ENCODE assay signal across 23 cellular contexts in the genomic region with DNA sequence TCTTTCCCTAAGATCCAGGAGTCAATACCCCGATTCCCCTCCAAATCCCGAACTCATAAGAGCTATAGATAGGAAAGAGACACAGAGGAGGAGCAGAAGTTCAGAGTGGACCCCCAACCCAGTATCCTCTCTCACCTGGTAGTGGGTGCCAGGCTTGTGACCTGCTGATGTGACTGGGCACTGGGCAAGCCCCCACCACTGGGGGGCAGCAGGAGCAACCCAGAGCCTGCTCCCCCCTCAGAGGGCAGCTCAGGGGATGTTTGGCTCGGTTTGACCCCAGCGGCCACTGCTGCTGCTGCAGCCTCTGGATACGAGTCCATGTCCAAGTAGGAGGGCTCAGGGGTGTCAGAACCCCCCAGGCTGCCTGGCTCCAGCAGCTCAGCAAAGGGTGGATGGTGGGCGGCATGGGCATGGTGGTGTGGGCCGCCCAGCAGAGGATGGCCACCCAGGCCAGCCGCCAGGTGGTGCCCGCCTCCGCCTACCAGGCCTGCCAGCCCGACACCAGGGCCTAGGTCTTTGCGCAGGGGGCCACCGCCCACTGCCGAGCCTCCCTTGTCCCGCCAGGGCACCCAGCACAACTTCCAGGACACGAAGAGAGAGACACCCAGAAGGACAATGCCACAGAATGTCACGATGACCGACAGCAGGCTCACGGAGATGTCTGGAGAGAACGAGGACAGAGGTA. TPM values are rescaled to one million over a fixed set of nuclear protein-coding genes. Genes with fewer than 3 reads are reported as not detected.
DNase-seq lines count a peak whose midpoint lies in the region; ATAC-seq, FAIRE-seq and TF ChIP-seq lines count a peak whose summit lies in the region.
"Had no signal": no experiment of that assay in that cellular context is flagged by ENCODE, and none has a peak within 500 bp of the region (broad histone marks: within the 10 kb centered on the region; RNA-seq: fewer than 3 reads in every experiment).

No MANE protein-coding gene starts in this region.

- no peak overlapping the region for H3K4me3 Mint-ChIP-seq in H9
- no peak overlapping the region for H3K4me3 Mint-ChIP-seq in activated CD4-positive, alpha-beta T cell treated with anti-CD3 and anti-CD28 coated beads, Interleukin-2, amount 10 ng/mL, durations not matched to agents 7 days and 5 days
- H3K4me3 Mint-ChIP-seq: CD8-positive, alpha-beta memory T cell had no signal

- no peak overlapping the region for H3K23ac ChIP-seq in H9 (ENCODE audit: insufficient read length, low read depth, low read length)

- no peak overlapping the region for H2AFZ ChIP-seq in H9 (ENCODE audit: low read length)
- H2AFZ ChIP-seq in HepG2 (ENCODE audit: low read length) = no peak overlapping the region

- no peak for DNase-seq in A673 (ENCODE audit: low spot score)
- DNase-seq in H9 = no peak
- DNase-seq in SK-MEL-5 (ENCODE audit: low read depth, low spot score) = peak; percentile 30
- no peak for DNase-seq in HepG2 (ENCODE audit: low spot score)
- no peak for DNase-seq in activated CD4-positive, alpha-beta T cell treated with anti-CD3 and anti-CD28 coated beads, Interleukin-2, amount 10 ng/mL, durations not matched to agents 7 days and 5 days
- no peak for DNase-seq in NCI-H2107 (lab: John Stamatoyannopoulos, UW)
- no peak for DNase-seq in NCI-H2227 treated with DMSO at 0.1 percent for 48 hours (lab: John Stamatoyannopoulos, UW)
- DNase-seq: CD8-positive, alpha-beta memory T cell; DMS79; GDM1; HCEC 1CT; KBM-7; NCI-H1092; NCI-H146; NCI-H2081 treated with DMSO at 0.1 percent for 48 hours; NCI-H524; SIG-M5; T-helper 2 cell had no signal

- H3K9me3 Mint-ChIP-seq in H9 = peaks cover 30 to 31% of the 10 kb centered on the region in 2 experiments
- H3K9me3 Mint-ChIP-seq in activated CD4-positive, alpha-beta T cell treated with anti-CD3 and anti-CD28 coated beads, Interleukin-2, amount 10 ng/mL, durations not matched to agents 7 days and 5 days = peaks cover 16% of the 10 kb centered on the region

- H4K5ac ChIP-seq in H9 (ENCODE audit: insufficient read length, low read depth, low read length) = no peak overlapping the region

- CTCF ChIA-PET in A673 (lab: Charles Lee) (no interaction called here), HepG2 (lab: Yijun Ruan, JAX; ENCODE audit: low intra/inter-chr PET ratio, low total read pairs) (no interaction called here)
- CTCF ChIA-PET in activated CD4-positive, alpha-beta T cell treated with anti-CD3 and anti-CD28 coated beads, Interleukin-2, amount 10 ng/mL, durations not matched to agents 7 days and 5 days (lab: Charles Lee) = no interaction called here

- no peak for TF ChIP-seq EP300 in HepG2 (IDR thresholded peaks at IDR 0.05; ENCODE audit: low read depth in 2 of 2, low read length in 2 of 2)
- no peak for TF ChIP-seq EP300 in HepG2 (CRISPR knock-in tag; IDR thresholded peaks at IDR 0.05; ENCODE audit: borderline replicate concordance)

- no peak overlapping the region for H3K14ac ChIP-seq in H9 (ENCODE audit: insufficient read depth, low read length)

- H3T11ph ChIP-seq in H9 (ENCODE audit: low read length) = no peak overlapping the region

- POLR2A ChIA-PET in A673 (lab: Charles Lee; ENCODE audit: low non-redundant PET) (no interaction called here), HepG2 (lab: Yijun Ruan, JAX) (no interaction called here)
- POLR2A ChIA-PET in activated CD4-positive, alpha-beta T cell treated with anti-CD3 and anti-CD28 coated beads, Interleukin-2, amount 10 ng/mL, durations not matched to agents 7 days and 5 days (lab: Charles Lee) = no interaction called here

- H3K4me1 Mint-ChIP-seq in H9 = peaks cover 0 to 6% of the 10 kb centered on the region in 2 experiments; a peak in 1 of 4 replicates
- no peaks in the 10 kb centered on the region for H3K4me1 Mint-ChIP-seq in activated CD4-positive, alpha-beta T cell treated with anti-CD3 and anti-CD28 coated beads, Interleukin-2, amount 10 ng/mL, durations not matched to agents 7 days and 5 days
- H3K4me1 Mint-ChIP-seq: CD8-positive, alpha-beta memory T cell had no signal

- H2BK5ac ChIP-seq in H9 (ENCODE audit: insufficient read length, low read length) = no peak overlapping the region

- no peaks in the 10 kb centered on the region for H4K20me1 ChIP-seq in H9 (ENCODE audit: control insufficient read depth, insufficient read depth, insufficient read length)
- no peaks in the 10 kb centered on the region for H4K20me1 ChIP-seq in HepG2 (ENCODE audit: insufficient read depth, low read length)
- H4K20me1 ChIP-seq: BLaER1 treated with 17β-estradiol and CSF1 and Interleukin-3, amounts not matched to agents 10 nM and 100 nM had no signal

- H3K36me3 ChIP-seq in A673 (ENCODE audit: insufficient read depth, low read length, poor library complexity, severe bottlenecking) (no peaks in the 10 kb centered on the region), HepG2 (replicated peaks in 1 of 2; ENCODE audit: control insufficient read depth in 1 of 2, insufficient read depth in 2 of 2, low read length in 2 of 2) (no peaks in the 10 kb centered on the region)

- H3K4me2 ChIP-seq in H9 (ENCODE audit: insufficient read depth, insufficient read length, low read length) (no peak overlapping the region), HepG2 (ENCODE audit: low read depth, low read length) (no peak overlapping the region)
- H3K4me2 ChIP-seq: BLaER1 treated with 17β-estradiol and CSF1 and Interleukin-3, amounts not matched to agents 10 nM and 100 nM had no signal

- H3K4me1 ChIP-seq in A673 (ENCODE audit: insufficient read depth, low read length, poor library complexity, severe bottlenecking) (no peaks in the 10 kb centered on the region), H9 (ENCODE audit: insufficient read depth, low read length) (no peaks in the 10 kb centered on the region), HepG2 (ENCODE audit: insufficient read depth, low read length) (no peaks in the 10 kb centered on the region; the same call in 1 of the 2 replicates)

- no peaks in the 10 kb centered on the region for H3K79me1 ChIP-seq in H9 (ENCODE audit: insufficient read depth, low read depth, low read length, poor library complexity, severe bottlenecking)

- no peak overlapping the region for H2BK20ac ChIP-seq in H9 (ENCODE audit: low read depth, low read length, poor library complexity, severe bottlenecking)

- peaks cover 47% of the 10 kb centered on the region for H3K27me3 Mint-ChIP-seq in H9 (ENCODE audit: low read depth)
- peaks cover 7% of the 10 kb centered on the region for H3K27me3 Mint-ChIP-seq in activated CD4-positive, alpha-beta T cell treated with anti-CD3 and anti-CD28 coated beads, Interleukin-2, amount 10 ng/mL, durations not matched to agents 7 days and 5 days

- no peak overlapping the region for H2BK120ac ChIP-seq in H9 (ENCODE audit: low read depth, low read length, poor library complexity, severe bottlenecking)

- no peak overlapping the region for H4K91ac ChIP-seq in H9 (ENCODE audit: insufficient read length, low read depth, low read length)

- peaks cover 9 to 26% (median 22%) of the 10 kb centered on the region in 3 experiments; a peak in 6 of 7 replicates for H3K36me3 Mint-ChIP-seq in H9 (ENCODE audit: insufficient read depth in 1 of 3, low read depth in 3 of 3)
- H3K36me3 Mint-ChIP-seq in activated CD4-positive, alpha-beta T cell treated with anti-CD3 and anti-CD28 coated beads, Interleukin-2, amount 10 ng/mL, durations not matched to agents 7 days and 5 days (ENCODE audit: low read depth) = peaks cover 1% of the 10 kb centered on the region

- ATAC-seq in HepG2 (no peak), GM21447 (IDR thresholded peaks at IDR 0.05; ENCODE audit: unreplicated experiment) (no peak)

- intact Hi-C loops in A673 (cut with micrococcal nuclease; ENCODE audit: unreplicated experiment) (no loop called here), HepG2 (cut with micrococcal nuclease; ENCODE audit: unreplicated experiment) (no loop called here)

- no peak overlapping the region for H2BK12ac ChIP-seq in H9 (ENCODE audit: insufficient read length, low read depth, low read length)

- BruUV-seq in A673 (replicated peaks; lab: Mats Ljungman, UMichigan) (no TSS peak), HepG2 (replicated peaks; lab: Mats Ljungman, UMichigan) (no TSS peak)

- H3K79me2 ChIP-seq in H9 (ENCODE audit: insufficient read depth, low read length) (no peaks in the 10 kb centered on the region), HepG2 (ENCODE audit: insufficient read depth, low read length) (no peaks in the 10 kb centered on the region)

- TF ChIP-seq POLR2A in HepG2 (IDR thresholded peaks at IDR 0.05; ENCODE audit: insufficient read depth in 1 of 2, low read depth in 2 of 2, low read length in 2 of 2) = no peak

- no peak overlapping the region for H3K4ac ChIP-seq in H9 (ENCODE audit: low read depth, low read length)

- in situ Hi-C loops in SK-MEL-5 (cut with HindIII; ENCODE audit: low pct_unique_long_range_greater_than_20kb, low sequenced_read_pairs) = no loop called here
- in situ Hi-C loops in HepG2 (cut with HindIII; ENCODE audit: extremely low pct_ligation_motif_present, low pct_unique_long_range_greater_than_20kb) = no loop called here

- H2AK5ac ChIP-seq in H9 (ENCODE audit: insufficient read length, low read length) = no peak overlapping the region

- H3K18ac ChIP-seq in H9 (ENCODE audit: insufficient read length, low read depth, low read length) = no peak overlapping the region

- H3K27me3 ChIP-seq in A673 (replicated peaks; ENCODE audit: insufficient read depth, low read depth, low read length, poor library complexity) (no peaks in the 10 kb centered on the region), H9 (ENCODE audit: insufficient read depth, low read length) (no peaks in the 10 kb centered on the region), HepG2 (ENCODE audit: control insufficient read depth in 1 of 2, insufficient read depth in 2 of 2, low read length in 2 of 2) (peaks cover 0 to 12% of the 10 kb centered on the region in 2 experiments; a peak in 3 of 5 replicates)
- H3K27me3 ChIP-seq: BLaER1 treated with 17β-estradiol and CSF1 and Interleukin-3, amounts not matched to agents 10 nM and 100 nM had no signal

- FAIRE-seq in HepG2 (lab: Jason Lieb, UNC) = no peak
- FAIRE-seq: D721Med, GM12892 had no signal

- H3K27ac ChIP-seq in A673 (ENCODE audit: low read depth, low read length, poor library complexity, severe bottlenecking) (no peak overlapping the region), H9 (ENCODE audit: insufficient read length, low read depth, low read length) (no peak overlapping the region), HepG2 (ENCODE audit: extremely low read length, insufficient read depth, low read length) (no peak overlapping the region)
- H3K27ac ChIP-seq: BLaER1 treated with 17β-estradiol and CSF1 and Interleukin-3, amounts not matched to agents 10 nM and 100 nM had no signal

- no peak overlapping the region for H3K27ac Mint-ChIP-seq in H9
- H3K27ac Mint-ChIP-seq in activated CD4-positive, alpha-beta T cell treated with anti-CD3 and anti-CD28 coated beads, Interleukin-2, amount 10 ng/mL, durations not matched to agents 7 days and 5 days = no peak overlapping the region
- H3K27ac Mint-ChIP-seq: CD8-positive, alpha-beta memory T cell had no signal

- no peak overlapping the region for H2BK15ac ChIP-seq in H9 (ENCODE audit: low read depth, low read length)

- WGBS in H9 (ENCODE audit: extremely low coverage, insufficient read length, low lambda C conversion rate) = no CpG with 5 or more reads among the region's 20 CpGs
- WGBS in HepG2 (ENCODE audit: low lambda C conversion rate) = 19% methylated on average over 9 of the region's 20 CpGs

- TF ChIP-seq CTCF in A673 (conservative IDR thresholded peaks at IDR 0.05; ENCODE audit: low read depth, low read length) (0 out of 2 replicates have a peak, but pooled peaks have one; percentile 28), H9 (conservative IDR thresholded peaks at IDR 0.05) (peak; percentile 48), HepG2 (CRISPR knock-in tag; IDR thresholded peaks at IDR 0.05) (0 out of 2 replicates have a peak, but pooled peaks have one; percentile 24)

- H3K9me3 ChIP-seq in A673 (ENCODE audit: low read depth, low read length, poor library complexity, severe bottlenecking) (peaks cover 12% of the 10 kb centered on the region), H9 (ENCODE audit: control insufficient read depth, low read depth, low read length) (peaks cover 18% of the 10 kb centered on the region), HepG2 (ENCODE audit: low read length) (peaks cover 17% of the 10 kb centered on the region)

- no peak overlapping the region for H3K56ac ChIP-seq in H9 (ENCODE audit: insufficient read length, low read depth, low read length)

- H3K4me3 ChIP-seq in A673 (ENCODE audit: low read depth, low read length, poor library complexity, severe bottlenecking) (no peak overlapping the region), HepG2 (replicated peaks in 1 of 3; ENCODE audit: insufficient read depth in 1 of 3, low read depth in 2 of 3, low read length in 3 of 3) (no peak overlapping the region)
- H3K4me3 ChIP-seq: BLaER1 treated with 17β-estradiol and CSF1 and Interleukin-3, amounts not matched to agents 10 nM and 100 nM had no signal

- no peak for TF ChIP-seq RAD21 in HepG2 (CRISPR knock-in tag; IDR thresholded peaks at IDR 0.05)

- no peak overlapping the region for H4K8ac ChIP-seq in H9 (replicated peaks; ENCODE audit: insufficient read length, low read depth, low read length)

- no peaks in the 10 kb centered on the region for H3K23me2 ChIP-seq in H9 (ENCODE audit: insufficient read length, low read depth, low read length, poor library complexity, severe bottlenecking)

- H3K9ac ChIP-seq in H9 (ENCODE audit: extremely low read depth, insufficient read length, low read length) (no peak overlapping the region), HepG2 (ENCODE audit: insufficient read depth, low read depth, low read length) (no peak overlapping the region)
- H3K9ac ChIP-seq: BLaER1 treated with 17β-estradiol and CSF1 and Interleukin-3, amounts not matched to agents 10 nM and 100 nM had no signal

RNA-seq across cellular contexts. Expression of gene SYT3, which starts 7.4 kb away (rescaled TPM):
- total RNA-seq in A673 (2021) = 1.8 and 2.0 TPM in 2 replicates
- total RNA-seq in H9 (2021) = 2.8 and 3.1 TPM in 2 replicates
- 0.55 and 1.6 TPM in 2 replicates for total RNA-seq in SK-MEL-5 (2014; rRNA removed; shearing (Covaris generic))
- polyA plus RNA-seq in SK-MEL-5 (2015; cell fraction: cytosol; rRNA removed) = 2.1 and 2.7 TPM in 2 replicates
- 2.6 and 2.9 TPM in 2 replicates for polyA plus RNA-seq in SK-MEL-5 (2015; cell fraction: nucleus; rRNA removed)
- total RNA-seq in HepG2 (2016; rRNA removed; fragmentation: Illumina TruSeq; extraction: Trizol) = not detected in 2 replicates
- total RNA-seq in HepG2 (2016; cell fraction: cytosol; rRNA removed; fragmentation: Illumina TruSeq; extraction: Trizol; ENCODE audit: low read depth) = not detected in 2 replicates
- total RNA-seq in HepG2 (2016; cell fraction: insoluble cytoplasmic fraction; rRNA removed; fragmentation: Illumina TruSeq; extraction: Trizol) = not detected in 2 replicates
- not detected in 2 replicates for total RNA-seq in HepG2 (2016; cell fraction: membrane; rRNA removed; fragmentation: Illumina TruSeq; extraction: Trizol)
- total RNA-seq in HepG2 (2016; cell fraction: nucleus; rRNA removed; fragmentation: Illumina TruSeq; extraction: Trizol) = not detected in 2 replicates
- not detected in 2 replicates for polyA plus RNA-seq in HepG2 (2011; rRNA removed)
- not detected in 2 replicates for polyA plus RNA-seq in HepG2 (2011; cell fraction: cytosol; rRNA removed)
- not detected in 2 replicates for polyA plus RNA-seq in HepG2 (2011; cell fraction: nucleus; rRNA removed)
- polyA plus RNA-seq in HepG2 (2012) = not detected in 2 replicates
- not detected in 2 replicates for polyA plus RNA-seq in HepG2 (2016; cell fraction: cytosol; fragmentation: Illumina TruSeq; extraction: Trizol; ENCODE audit: low read depth)
- polyA plus RNA-seq in HepG2 (2016; cell fraction: insoluble cytoplasmic fraction; fragmentation: Illumina TruSeq; extraction: Trizol; ENCODE audit: low read depth) = not detected in 2 replicates
- polyA plus RNA-seq in HepG2 (2016; cell fraction: membrane; fragmentation: Illumina TruSeq; extraction: Trizol; ENCODE audit: low read depth) = not detected in 2 replicates
- not detected in 2 replicates for polyA plus RNA-seq in HepG2 (2016; cell fraction: nucleus; fragmentation: Illumina TruSeq; extraction: Trizol; ENCODE audit: insufficient read depth, low read depth)
- polyA minus RNA-seq in HepG2 (2011; rRNA and poly(A)+ RNA removed; ENCODE audit: low replicate concordance) = not detected in 2 replicates
- polyA minus RNA-seq in HepG2 (2011; cell fraction: cytosol; rRNA and poly(A)+ RNA removed) = not detected in 2 replicates
- not detected in 2 replicates for polyA minus RNA-seq in HepG2 (2011; cell fraction: nucleus; rRNA and poly(A)+ RNA removed)
- total RNA-seq in activated CD4-positive, alpha-beta T cell treated with anti-CD3 and anti-CD28 coated beads, Interleukin-2, amount 10 ng/mL, durations not matched to agents 7 days and 5 days = not detected
- total RNA-seq: M059J had no signal

RNA-seq across cellular contexts. Expression of gene C19orf81, which starts 17.0 kb away (rescaled TPM):
- total RNA-seq in A673 (2021) (6.2 and 10.5 TPM in 2 replicates), H9 (2021) (9.6 and 11.0 TPM in 2 replicates), HepG2 (2016; rRNA removed; fragmentation: Illumina TruSeq; extraction: Trizol) (not detected in 2 replicates)
- 2.7 and 4.3 TPM in 2 replicates for total RNA-seq in SK-MEL-5 (2014; rRNA removed; shearing (Covaris generic))
- 1.4 and 2.6 TPM in 2 replicates for polyA plus RNA-seq in SK-MEL-5 (2015; cell fraction: cytosol; rRNA removed)
- polyA plus RNA-seq in SK-MEL-5 (2015; cell fraction: nucleus; rRNA removed) = not detected in 2 replicates
- total RNA-seq in HepG2 (2016; cell fraction: cytosol; rRNA removed; fragmentation: Illumina TruSeq; extraction: Trizol; ENCODE audit: low read depth) = not detected in 2 replicates
- not detected in 2 replicates for total RNA-seq in HepG2 (2016; cell fraction: insoluble cytoplasmic fraction; rRNA removed; fragmentation: Illumina TruSeq; extraction: Trizol)
- total RNA-seq in HepG2 (2016; cell fraction: membrane; rRNA removed; fragmentation: Illumina TruSeq; extraction: Trizol) = not detected in 2 replicates
- total RNA-seq in HepG2 (2016; cell fraction: nucleus; rRNA removed; fragmentation: Illumina TruSeq; extraction: Trizol) = not detected in 2 replicates
- not detected in 2 replicates for polyA plus RNA-seq in HepG2 (2011; rRNA removed)
- polyA plus RNA-seq in HepG2 (2011; cell fraction: cytosol; rRNA removed) = not detected in 2 replicates
- polyA plus RNA-seq in HepG2 (2011; cell fraction: nucleus; rRNA removed) = not detected in 2 replicates
- not detected in 2 replicates for polyA plus RNA-seq in HepG2 (2012)
- polyA plus RNA-seq in HepG2 (2016; cell fraction: cytosol; fragmentation: Illumina TruSeq; extraction: Trizol; ENCODE audit: low read depth) = not detected in 2 replicates
- not detected in 2 replicates for polyA plus RNA-seq in HepG2 (2016; cell fraction: insoluble cytoplasmic fraction; fragmentation: Illumina TruSeq; extraction: Trizol; ENCODE audit: low read depth)
- not detected in 2 replicates for polyA plus RNA-seq in HepG2 (2016; cell fraction: membrane; fragmentation: Illumina TruSeq; extraction: Trizol; ENCODE audit: low read depth)
- polyA plus RNA-seq in HepG2 (2016; cell fraction: nucleus; fragmentation: Illumina TruSeq; extraction: Trizol; ENCODE audit: insufficient read depth, low read depth) = not detected in 2 replicates
- polyA minus RNA-seq in HepG2 (2011; rRNA and poly(A)+ RNA removed; ENCODE audit: low replicate concordance) = not detected in 2 replicates
- not detected in 2 replicates for polyA minus RNA-seq in HepG2 (2011; cell fraction: cytosol; rRNA and poly(A)+ RNA removed)
- polyA minus RNA-seq in HepG2 (2011; cell fraction: nucleus; rRNA and poly(A)+ RNA removed) = not detected in 2 replicates
- not detected for total RNA-seq in activated CD4-positive, alpha-beta T cell treated with anti-CD3 and anti-CD28 coated beads, Interleukin-2, amount 10 ng/mL, durations not matched to agents 7 days and 5 days
- total RNA-seq: CD8-positive, alpha-beta memory T cell had no signal
- polyA plus RNA-seq: CD8-positive, alpha-beta memory T cell had no signal
